In the genomic region with DNA sequence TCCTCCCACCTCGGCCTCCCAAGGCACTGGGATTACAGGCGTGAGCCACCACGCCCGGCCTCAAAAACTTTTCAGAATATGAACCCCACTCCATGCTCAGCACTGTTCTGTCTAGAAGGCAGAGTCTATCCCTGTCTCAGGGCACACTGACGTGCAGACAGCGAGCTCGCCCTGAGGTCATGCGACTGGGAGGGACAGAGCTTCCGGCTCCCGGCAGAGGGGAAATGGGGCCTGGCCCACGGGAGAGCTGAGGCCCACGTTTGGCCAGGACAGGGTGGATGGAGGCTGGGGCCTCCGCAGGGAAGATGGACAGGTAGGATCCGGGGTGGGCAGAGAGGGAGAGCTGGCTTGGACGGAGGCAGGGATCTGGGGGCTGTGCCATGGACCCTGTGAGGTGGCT, we compare ENCODE assay signal across 1 cellular context.
A peak's percentile ranks its signal among the peaks of the same experiment; 100 is the strongest.
TF ChIP-seq lines count a peak whose summit lies in the region.

No MANE protein-coding gene starts in this region.

TF ChIP-seq in K562, 482 proteins besides CTCF, POLR2A, EP300 and RAD21:
- TF ChIP-seq SMARCC2 (IDR thresholded peaks at IDR 0.05; ENCODE audit: low read depth), result no peak
- no peak for TF ChIP-seq CBX3 (IDR thresholded peaks at IDR 0.05; ENCODE audit: borderline replicate concordance in 1 of 2, low read length in 2 of 2)
- TF ChIP-seq CHD2 (IDR thresholded peaks at IDR 0.05; ENCODE audit: low read depth, low read length), result no peak
- TF ChIP-seq, protein P1, sequence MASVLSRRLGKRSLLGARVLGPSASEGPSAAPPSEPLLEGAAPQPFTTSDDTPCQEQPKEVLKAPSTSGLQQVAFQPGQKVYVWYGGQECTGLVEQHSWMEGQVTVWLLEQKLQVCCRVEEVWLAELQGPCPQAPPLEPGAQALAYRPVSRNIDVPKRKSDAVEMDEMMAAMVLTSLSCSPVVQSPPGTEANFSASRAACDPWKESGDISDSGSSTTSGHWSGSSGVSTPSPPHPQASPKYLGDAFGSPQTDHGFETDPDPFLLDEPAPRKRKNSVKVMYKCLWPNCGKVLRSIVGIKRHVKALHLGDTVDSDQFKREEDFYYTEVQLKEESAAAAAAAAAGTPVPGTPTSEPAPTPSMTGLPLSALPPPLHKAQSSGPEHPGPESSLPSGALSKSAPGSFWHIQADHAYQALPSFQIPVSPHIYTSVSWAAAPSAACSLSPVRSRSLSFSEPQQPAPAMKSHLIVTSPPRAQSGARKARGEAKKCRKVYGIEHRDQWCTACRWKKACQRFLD (CRISPR knock-in tag; IDR thresholded peaks at IDR 0.05), result 0 out of 2 replicates have a peak, but pooled peaks have one; percentile 36
- no peak for TF ChIP-seq ZNF436 (CRISPR knock-in tag; IDR thresholded peaks at IDR 0.05)
- TF ChIP-seq XRCC3 (IDR thresholded peaks at IDR 0.05), result no peak
- TF ChIP-seq BRF1 (IDR thresholded peaks at IDR 0.05; ENCODE audit: borderline replicate concordance, extremely low read depth, insufficient read length), result no peak
- TF ChIP-seq SMAD1 (IDR thresholded peaks at IDR 0.05; ENCODE audit: low read depth, low read length, partially characterized antibody), result no peak
- 0 out of 2 replicates have a peak, but pooled peaks have one; percentile 43 for TF ChIP-seq POLR2G (IDR thresholded peaks at IDR 0.05; ENCODE audit: low read depth, low read length)
- no peak for TF ChIP-seq SREBF1 (IDR thresholded peaks at IDR 0.05; ENCODE audit: borderline replicate concordance, low read depth, low read length)
- TF ChIP-seq CC2D1A (IDR thresholded peaks at IDR 0.05), result no peak
- TF ChIP-seq RBFOX2 (IDR thresholded peaks at IDR 0.05; ENCODE audit: low read depth, low read length), result peak; percentile 55
- TF ChIP-seq, protein P2, sequence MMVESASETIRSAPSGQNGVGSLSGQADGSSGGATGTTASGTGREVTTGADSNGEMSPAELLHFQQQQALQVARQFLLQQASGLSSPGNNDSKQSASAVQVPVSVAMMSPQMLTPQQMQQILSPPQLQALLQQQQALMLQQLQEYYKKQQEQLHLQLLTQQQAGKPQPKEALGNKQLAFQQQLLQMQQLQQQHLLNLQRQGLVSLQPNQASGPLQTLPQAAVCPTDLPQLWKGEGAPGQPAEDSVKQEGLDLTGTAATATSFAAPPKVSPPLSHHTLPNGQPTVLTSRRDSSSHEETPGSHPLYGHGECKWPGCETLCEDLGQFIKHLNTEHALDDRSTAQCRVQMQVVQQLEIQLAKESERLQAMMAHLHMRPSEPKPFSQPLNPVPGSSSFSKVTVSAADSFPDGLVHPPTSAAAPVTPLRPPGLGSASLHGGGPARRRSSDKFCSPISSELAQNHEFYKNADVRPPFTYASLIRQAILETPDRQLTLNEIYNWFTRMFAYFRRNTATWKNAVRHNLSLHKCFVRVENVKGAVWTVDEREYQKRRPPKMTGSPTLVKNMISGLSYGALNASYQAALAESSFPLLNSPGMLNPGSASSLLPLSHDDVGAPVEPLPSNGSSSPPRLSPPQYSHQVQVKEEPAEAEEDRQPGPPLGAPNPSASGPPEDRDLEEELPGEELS (CRISPR knock-in tag; IDR thresholded peaks at IDR 0.05; ENCODE audit: borderline replicate concordance), result no peak
TF ChIP-seq in K562: peak in this region for 3.
